In the genomic region with DNA sequence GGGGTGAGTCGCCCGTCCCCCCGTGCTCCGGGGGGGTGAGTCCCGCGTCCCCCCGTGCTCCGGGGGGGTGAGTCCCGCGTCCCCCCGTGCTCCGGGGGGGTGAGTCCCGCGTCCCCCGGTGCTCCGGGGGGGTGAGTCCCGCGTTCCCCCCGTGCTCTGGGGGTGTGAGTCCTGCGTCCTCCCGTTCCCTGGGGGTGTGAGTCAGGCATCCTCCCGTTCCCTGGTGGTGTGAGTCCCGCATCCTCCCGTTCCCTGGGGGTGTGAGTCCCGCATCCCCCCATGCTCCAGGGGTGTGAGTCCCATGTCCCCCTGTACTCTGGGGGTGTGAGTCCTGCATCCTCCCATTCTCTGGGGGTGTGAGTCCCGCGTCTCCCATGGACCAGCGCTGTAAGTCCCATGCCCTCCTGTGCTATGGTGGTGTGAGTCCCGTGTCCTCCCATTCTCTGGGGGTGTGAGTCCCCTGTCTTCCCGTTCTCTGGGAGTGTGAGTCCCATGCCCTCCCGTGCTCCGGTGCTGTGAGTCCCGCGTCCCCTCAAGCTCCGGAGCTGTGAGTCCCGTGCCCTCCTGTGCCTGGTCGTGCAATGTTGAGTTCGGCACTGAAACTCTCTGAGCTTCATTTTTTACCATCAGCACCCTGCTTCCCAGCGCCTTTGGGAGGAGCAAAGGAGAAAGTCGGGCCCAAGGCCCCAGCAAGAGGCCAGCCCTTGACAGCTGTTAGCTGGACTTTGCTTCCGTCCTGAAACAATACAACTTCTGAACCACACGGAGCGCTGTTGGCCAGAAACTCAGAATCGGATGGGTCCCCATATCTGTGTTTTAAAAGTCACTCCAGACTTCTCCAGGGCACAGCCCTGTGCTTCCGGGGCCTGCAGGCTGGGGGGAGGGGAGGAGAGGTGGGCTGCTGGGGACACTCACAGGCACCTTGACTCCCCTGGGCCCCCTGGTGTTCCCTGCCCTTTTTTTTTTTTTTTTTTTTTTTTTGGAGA, we compare ENCODE assay signal across 8 cellular contexts. TPM values are rescaled to one million over a fixed set of nuclear protein-coding genes. Genes with fewer than 3 reads are reported as not detected.
A peak's percentile ranks its signal among the peaks of the same experiment; 100 is the strongest.
DNase-seq lines count a peak whose midpoint lies in the region; ATAC-seq and TF ChIP-seq lines count a peak whose summit lies in the region.

No MANE protein-coding gene starts in this region.

- peaks cover 24% of the 10 kb centered on the region for H3K4me1 Mint-ChIP-seq in neural progenitor cell

- H3K4me3 ChIP-seq in Karpas-422 (ENCODE audit: low read length) (no peak overlapping the region), neural progenitor cell (no peak overlapping the region)

- DNase-seq in DMS 273 treated with DMSO at 0.1 percent for 48 hours (lab: John Stamatoyannopoulos, UW), result peak; percentile 72
- DNase-seq in Karpas-422, result peak; percentile 53
- peak; percentile 71 to 89 for DNase-seq in SHP77 (lab: John Stamatoyannopoulos, UW)
- DNase-seq in fibroblast of gingiva (ENCODE audit: low read depth), result peak; percentile 32
- peak; percentile 64 for DNase-seq in neural progenitor cell (ENCODE audit: low spot score)
- no peak for DNase-seq in stimulated activated naive CD4-positive, alpha-beta T cell treated with Interleukin-2 at 50 U/mL for 16 hours (lab: John Stamatoyannopoulos, UW)
- no peak for DNase-seq in T-helper 1 cell

- H3F3A ChIP-seq in neural progenitor cell (ENCODE audit: low read depth), result peaks cover 5% of the 10 kb centered on the region

- H3K27ac ChIP-seq in Karpas-422 (ENCODE audit: low read length) (no peak overlapping the region), neural progenitor cell (no peak overlapping the region)

- H3K9me3 ChIP-seq in Karpas-422 (ENCODE audit: low read length) (no peaks in the 10 kb centered on the region), neural progenitor cell (ENCODE audit: low read depth) (no peaks in the 10 kb centered on the region)

- H3K4me3 Mint-ChIP-seq in neural progenitor cell, result no peak overlapping the region

- H3K27me3 ChIP-seq in Karpas-422 (ENCODE audit: low read length) (no peaks in the 10 kb centered on the region), neural progenitor cell (peaks cover 8% of the 10 kb centered on the region)

- H3K27me3 Mint-ChIP-seq in neural progenitor cell (ENCODE audit: insufficient read depth, low read depth), result peaks cover 12% of the 10 kb centered on the region

- peak; percentile 47 for TF ChIP-seq CTCF in neural progenitor cell (IDR thresholded peaks at IDR 0.05)

- H4K20me1 ChIP-seq in Karpas-422 (ENCODE audit: insufficient read depth, low read depth, low read length), result peaks cover 5% of the 10 kb centered on the region; the same call in 1 of the 2 replicates
- peaks cover 26% of the 10 kb centered on the region for H4K20me1 ChIP-seq in neural progenitor cell (ENCODE audit: low read depth)

- H3K36me3 ChIP-seq in Karpas-422 (ENCODE audit: insufficient read depth, low read length), result no peaks in the 10 kb centered on the region
- H3K36me3 ChIP-seq in neural progenitor cell, result no peaks in the 10 kb centered on the region

- no peak overlapping the region for H2AFZ ChIP-seq in Karpas-422 (ENCODE audit: low read length)
- H2AFZ ChIP-seq in neural progenitor cell (replicated peaks), result no peak overlapping the region

- peaks cover 4% of the 10 kb centered on the region; the same call in 1 of the 2 replicates for H3K4me1 ChIP-seq in Karpas-422 (ENCODE audit: low read length)
- no peaks in the 10 kb centered on the region for H3K4me1 ChIP-seq in neural progenitor cell

- no peaks in the 10 kb centered on the region for H3K9me3 Mint-ChIP-seq in neural progenitor cell

- no peaks in the 10 kb centered on the region for H3K36me3 Mint-ChIP-seq in neural progenitor cell

- H3K4me2 ChIP-seq in Karpas-422 (ENCODE audit: low read depth, low read length, poor library complexity, severe bottlenecking) (no peak overlapping the region), neural progenitor cell (no peak overlapping the region)

- no peak overlapping the region for H3K27ac Mint-ChIP-seq in neural progenitor cell

- H3K79me2 ChIP-seq in Karpas-422 (ENCODE audit: low read length) (no peaks in the 10 kb centered on the region), neural progenitor cell (ENCODE audit: low read depth) (no peaks in the 10 kb centered on the region)

- H3K9ac ChIP-seq in Karpas-422 (ENCODE audit: low read length) (no peak overlapping the region), neural progenitor cell (no peak overlapping the region)

- ATAC-seq in GM19035 (IDR thresholded peaks at IDR 0.05; ENCODE audit: unreplicated experiment), result no peak

- H3K9me2 ChIP-seq in Karpas-422 (replicated peaks; ENCODE audit: insufficient read depth, low read length), result no peaks in the 10 kb centered on the region

RNA-seq across cellular contexts. Expression of a gene that starts 11.5 kb away (rescaled TPM):
- 8.3 and 17.5 TPM in 2 replicates for total RNA-seq in Karpas-422 (2014; rRNA removed; shearing (Covaris generic); ENCODE audit: low replicate concordance)
- 24.2 and 38.6 TPM in 2 replicates for total RNA-seq in neural progenitor cell (ENCODE audit: low replicate concordance)

Comparison
In these comparisons a context has a peak if more than half of its experiments do, and no peak if none do; other contexts are left out.
1. DNase-seq: peak in DMS 273 treated with DMSO at 0.1 percent for 48 hours (single experiment), Karpas-422 (single experiment), SHP77 (2 of 2), fibroblast of gingiva (single experiment) and neural progenitor cell (single experiment); none in stimulated activated naive CD4-positive, alpha-beta T cell treated with Interleukin-2 at 50 U/mL for 16 hours (single experiment) and T-helper 1 cell (0 of 5).